In the genomic region with DNA sequence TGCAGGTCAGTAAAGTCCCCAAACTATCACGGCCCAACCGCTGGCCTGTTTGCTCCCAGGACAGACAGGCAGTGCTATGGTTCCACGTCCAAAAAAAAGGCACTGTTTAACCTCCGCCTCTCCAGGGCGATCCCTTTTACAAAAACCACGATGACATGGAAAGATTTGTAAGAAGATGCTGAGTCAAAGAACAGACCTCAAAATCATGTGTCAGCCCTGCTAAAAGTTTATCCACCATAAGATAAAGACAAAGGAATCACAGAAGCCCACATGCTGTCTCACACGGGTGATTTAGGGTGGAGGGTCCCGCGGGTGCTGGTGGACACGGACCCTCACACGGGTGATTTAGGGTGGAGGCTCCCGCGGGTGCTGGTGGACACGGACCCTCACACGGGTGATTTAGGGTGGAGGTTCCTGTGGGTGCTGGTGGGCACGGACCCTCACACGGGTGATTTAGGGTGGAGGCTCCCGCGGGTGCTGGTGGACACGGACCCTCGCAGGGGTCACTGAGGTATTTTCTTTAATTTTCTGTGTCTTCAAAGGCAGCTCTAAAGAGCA, we compare ENCODE assay signal across 16 cellular contexts.
A peak's percentile ranks its signal among the peaks of the same experiment; 100 is the strongest.
DNase-seq lines count a peak whose midpoint lies in the region; ATAC-seq and TF ChIP-seq lines count a peak whose summit lies in the region.
"Had no signal": no experiment of that assay in that cellular context is flagged by ENCODE, and none has a peak within 500 bp of the region (broad histone marks: within the 10 kb centered on the region; RNA-seq: fewer than 3 reads in every experiment).

No MANE protein-coding gene starts in this region.

- H3K36me3 Mint-ChIP-seq in activated T-cell treated with anti-CD3 and anti-CD28 coated beads, Interleukin-2, amount 50 U/mL, for 24 hours (ENCODE audit: low read depth), result peaks cover 19% of the 10 kb centered on the region
- H3K36me3 Mint-ChIP-seq in activated T-cell treated with anti-CD3 and anti-CD28 coated beads, Interleukin-2, amount 50 U/mL, for 4 hours (ENCODE audit: insufficient read depth), result peaks cover 4% of the 10 kb centered on the region

- no peak overlapping the region for H3K4me3 Mint-ChIP-seq in activated T-cell treated with anti-CD3 and anti-CD28 coated beads, Interleukin-2, amount 50 U/mL, for 24 hours
- H3K4me3 Mint-ChIP-seq in activated T-cell treated with anti-CD3 and anti-CD28 coated beads, Interleukin-2, amount 50 U/mL, for 4 hours, result no peak overlapping the region
- H3K4me3 Mint-ChIP-seq: stimulated activated effector memory CD8-positive, alpha-beta T cell treated with anti-CD3 and anti-CD28 coated beads, Interleukin-12 subunit alpha, Interleukin-12 subunit beta, amount 100 ng/mL, for 72 hours had no signal

- no peak overlapping the region for H3K4me3 ChIP-seq in testis
- H3K4me3 ChIP-seq: right lobe of liver, uterus had no signal

- H3K27me3 ChIP-seq in testis, result no peaks in the 10 kb centered on the region
- H3K27me3 ChIP-seq: right lobe of liver, uterus had no signal

- 86 to 90% methylated on average over 16 to 21 of the region's 21 CpGs for WGBS in testis, 2 donors

- peak; percentile 23 for DNase-seq in activated T-cell treated with anti-CD3 and anti-CD28 coated beads, Interleukin-2, amount 50 U/mL, for 24 hours
- no peak for DNase-seq in activated T-cell treated with anti-CD3 and anti-CD28 coated beads, Interleukin-2, amount 50 U/mL, for 4 hours
- DNase-seq in iris pigment epithelial cell (ENCODE audit: low read depth) (peak; percentile 7), testis (peak; percentile 10), Ammon's horn (ENCODE audit: low spot score) (no peak)
- DNase-seq: activated CD4-positive, CD25-positive, alpha-beta regulatory T cell treated with anti-CD3 and anti-CD28 coated beads, Interleukin-2, amount 50 U/mL, for 72 hours; dermis blood vessel endothelial cell; NCI-H1436 treated with DMSO at 0.1 percent for 48 hours; NCI-H446; uterus had no signal

- H3K9me3 Mint-ChIP-seq in activated T-cell treated with anti-CD3 and anti-CD28 coated beads, Interleukin-2, amount 50 U/mL, for 24 hours, result no peaks in the 10 kb centered on the region
- H3K9me3 Mint-ChIP-seq in activated T-cell treated with anti-CD3 and anti-CD28 coated beads, Interleukin-2, amount 50 U/mL, for 4 hours, result no peaks in the 10 kb centered on the region
- H3K9me3 Mint-ChIP-seq: nephron; stimulated activated effector memory CD8-positive, alpha-beta T cell treated with anti-CD3 and anti-CD28 coated beads, Interleukin-12 subunit alpha, Interleukin-12 subunit beta, amount 100 ng/mL, for 72 hours had no signal

- H3K27ac ChIP-seq in VCaP, result peak overlapping the region; percentile 72
- H3K27ac ChIP-seq in testis, result no peak overlapping the region

- intact Hi-C loops in testis (cut with DNase I; ENCODE audit: low total_unique reads), result no loop called here

- TF ChIP-seq POLR2A in testis (IDR thresholded peaks at IDR 0.05), result no peak

- no peaks in the 10 kb centered on the region for H3K9me3 ChIP-seq in testis
- H3K9me3 ChIP-seq: right lobe of liver, uterus had no signal

- no peak overlapping the region for H3K27ac Mint-ChIP-seq in activated T-cell treated with anti-CD3 and anti-CD28 coated beads, Interleukin-2, amount 50 U/mL, for 24 hours
- H3K27ac Mint-ChIP-seq: nephron; stimulated activated effector memory CD8-positive, alpha-beta T cell treated with anti-CD3 and anti-CD28 coated beads, Interleukin-12 subunit alpha, Interleukin-12 subunit beta, amount 100 ng/mL, for 72 hours had no signal

- peaks cover 6% of the 10 kb centered on the region for H3K4me1 Mint-ChIP-seq in activated T-cell treated with anti-CD3 and anti-CD28 coated beads, Interleukin-2, amount 50 U/mL, for 24 hours (ENCODE audit: low read depth)
- peaks cover 4% of the 10 kb centered on the region for H3K4me1 Mint-ChIP-seq in activated T-cell treated with anti-CD3 and anti-CD28 coated beads, Interleukin-2, amount 50 U/mL, for 4 hours (ENCODE audit: low read depth)

- no peaks in the 10 kb centered on the region for H3K27me3 Mint-ChIP-seq in activated T-cell treated with anti-CD3 and anti-CD28 coated beads, Interleukin-2, amount 50 U/mL, for 24 hours
- H3K27me3 Mint-ChIP-seq in activated T-cell treated with anti-CD3 and anti-CD28 coated beads, Interleukin-2, amount 50 U/mL, for 4 hours (ENCODE audit: low read depth), result no peaks in the 10 kb centered on the region

- H3K36me3 ChIP-seq in testis (ENCODE audit: low read depth, missing control alignments), result no peaks in the 10 kb centered on the region
- H3K36me3 ChIP-seq: right lobe of liver, uterus had no signal

- ATAC-seq in activated T-cell treated with anti-CD3 and anti-CD28 coated beads, Interleukin-2, amount 50 U/mL, for 4 hours, result no peak
- ATAC-seq in GM18517 (IDR thresholded peaks at IDR 0.05; ENCODE audit: unreplicated experiment) (no peak), GM18873 (IDR thresholded peaks at IDR 0.05; ENCODE audit: low FRiP score, unreplicated experiment) (no peak)
- ATAC-seq: stimulated activated effector memory CD8-positive, alpha-beta T cell treated with anti-CD3 and anti-CD28 coated beads, Interleukin-12 subunit alpha, Interleukin-12 subunit beta, amount 100 ng/mL, for 72 hours had no signal

- TF ChIP-seq CTCF in VCaP (conservative IDR thresholded peaks at IDR 0.05) (no peak), testis (IDR thresholded peaks at IDR 0.05) (no peak)

- H3K4me1 ChIP-seq in testis, result peaks cover 9% of the 10 kb centered on the region
- H3K4me1 ChIP-seq: right lobe of liver, uterus had no signal

Comparison
In these comparisons a context has a peak if more than half of its experiments do, and no peak if none do; other contexts are left out.
1. DNase-seq: peak in activated T-cell treated with anti-CD3 and anti-CD28 coated beads, Interleukin-2, amount 50 U/mL, for 24 hours (single experiment), iris pigment epithelial cell (single experiment) and testis (single experiment); none in activated T-cell treated with anti-CD3 and anti-CD28 coated beads, Interleukin-2, amount 50 U/mL, for 4 hours (single experiment) and Ammon's horn (single experiment).